ENCODE assay signal across 27 cellular contexts in the genomic region with DNA sequence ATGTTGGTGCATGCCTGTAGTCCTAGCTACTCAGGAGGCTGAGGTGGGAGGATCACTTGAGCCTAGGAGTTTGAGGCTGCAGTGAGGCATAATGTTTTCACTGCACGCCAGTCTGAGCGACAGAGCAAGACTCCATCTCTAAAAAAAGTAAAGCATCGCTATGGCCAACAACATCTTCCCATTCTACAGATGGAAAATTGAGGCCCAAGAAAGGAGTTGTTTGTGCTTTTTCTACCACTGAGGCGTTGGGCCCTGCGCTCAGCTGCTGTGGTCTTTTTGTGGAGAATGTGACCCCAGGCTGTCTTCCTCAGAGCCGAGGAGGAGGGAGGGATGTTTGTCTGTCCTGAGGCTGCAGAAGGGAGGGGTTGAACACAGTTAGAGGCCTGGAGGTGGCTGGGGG. TPM values are rescaled to one million over a fixed set of nuclear protein-coding genes. Genes with fewer than 3 reads are reported as not detected.
DNase-seq lines count a peak whose midpoint lies in the region; ATAC-seq, FAIRE-seq and TF ChIP-seq lines count a peak whose summit lies in the region.
"Had no signal": no experiment of that assay in that cellular context is flagged by ENCODE, and none has a peak within 500 bp of the region (broad histone marks: within the 10 kb centered on the region; RNA-seq: fewer than 3 reads in every experiment).

No MANE protein-coding gene starts in this region.

- H3K79me2 ChIP-seq in osteoblast (ENCODE audit: insufficient read depth, low read length): no peaks in the 10 kb centered on the region

- peak overlapping the region; percentile 100 for H2AFZ ChIP-seq in osteoblast (ENCODE audit: low read length)

- CTCF ChIA-PET in RWPE1 (lab: Yijun Ruan, JAX): no interaction called here

- H3K4me2 ChIP-seq in osteoblast (ENCODE audit: insufficient read depth, low read length): peak overlapping the region; percentile 89
- H3K4me2 ChIP-seq: smooth muscle cell had no signal

- no peak for TF ChIP-seq POLR2A in esophagus squamous epithelium (IDR thresholded peaks at IDR 0.05)

- WGBS in esophagus squamous epithelium, 2 donors: 76 to 82% methylated on average over 6 of the region's 6 CpGs

- H3K9me3 ChIP-seq in esophagus squamous epithelium (no peaks in the 10 kb centered on the region), osteoblast (ENCODE audit: low read depth, low read length) (no peaks in the 10 kb centered on the region), upper lobe of right lung (no peaks in the 10 kb centered on the region)
- H3K9me3 ChIP-seq: colonic mucosa, thoracic aorta had no signal

- H3K27me3 ChIP-seq in esophagus squamous epithelium: peaks cover 0 to 5% (median 0%) of the 10 kb centered on the region in 4 donors
- H3K27me3 ChIP-seq in osteoblast (ENCODE audit: insufficient read depth, low read length): no peaks in the 10 kb centered on the region
- H3K27me3 ChIP-seq in upper lobe of right lung: no peaks in the 10 kb centered on the region
- H3K27me3 ChIP-seq: colonic mucosa had no signal

- POLR2A ChIA-PET in RWPE1 (lab: Yijun Ruan, JAX; ENCODE audit: low non-redundant PET): no interaction called here

- intact Hi-C loops in esophagus squamous epithelium (cut with DNase I) (no loop called here), upper lobe of right lung (cut with DNase I) (no loop called here)

- no peaks in the 10 kb centered on the region for H3K36me3 ChIP-seq in esophagus squamous epithelium
- no peaks in the 10 kb centered on the region for H3K36me3 ChIP-seq in osteoblast (ENCODE audit: insufficient read depth, low read length)
- H3K36me3 ChIP-seq in upper lobe of right lung: no peaks in the 10 kb centered on the region
- H3K36me3 ChIP-seq: colonic mucosa, thoracic aorta had no signal

- ATAC-seq in upper lobe of right lung: no peak
- ATAC-seq: HCT116, left colon, SK-N-SH treated with all-trans-retinoic acid at 6 μM for 48 hours had no signal

- no peak overlapping the region for H3K4me3 ChIP-seq in esophagus squamous epithelium
- H3K4me3 ChIP-seq in osteoblast (ENCODE audit: insufficient read depth, low read length): peak overlapping the region; percentile 73
- H3K4me3 ChIP-seq in upper lobe of right lung: no peak overlapping the region
- H3K4me3 ChIP-seq: colonic mucosa, smooth muscle cell had no signal

- peaks cover 0 to 27% (median 0%) of the 10 kb centered on the region in 3 donors for H3K4me1 ChIP-seq in esophagus squamous epithelium
- peaks cover 13% of the 10 kb centered on the region for H3K4me1 ChIP-seq in osteoblast (ENCODE audit: insufficient read depth, low read length)
- H3K4me1 ChIP-seq in upper lobe of right lung: peaks cover 6% of the 10 kb centered on the region
- H3K4me1 ChIP-seq: colonic mucosa had no signal

- H3K27ac ChIP-seq in RWPE1 (peak overlapping the region; percentile 57), esophagus squamous epithelium (peak overlapping the region in 3 of 4 donors; percentile 16 to 79 (median 61)), osteoblast (ENCODE audit: low read depth, low read length) (peak overlapping the region; percentile 75), upper lobe of right lung (peak overlapping the region; percentile 36)
- H3K27ac ChIP-seq: colonic mucosa had no signal

- FAIRE-seq in urothelium cell line (lab: Jason Lieb, UNC): no peak
- FAIRE-seq: G401.6, TTC549 had no signal

- TF ChIP-seq CTCF in RWPE1 (conservative IDR thresholded peaks at IDR 0.05; ENCODE audit: low read depth): no peak
- TF ChIP-seq CTCF in esophagus squamous epithelium (IDR thresholded peaks at IDR 0.05): no peak
- TF ChIP-seq CTCF in osteoblast (IDR thresholded peaks at IDR 0.05; ENCODE audit: extremely low read depth, low read depth, low read length): no peak
- no peak for TF ChIP-seq CTCF in upper lobe of right lung (IDR thresholded peaks at IDR 0.05)

- no peaks in the 10 kb centered on the region for H4K20me1 ChIP-seq in osteoblast (ENCODE audit: insufficient read depth, low read length)

- DNase-seq in RWPE1 (ENCODE audit: low spot score) (no peak), esophagus squamous epithelium (lab: John Stamatoyannopoulos, UW) (no peak), osteoblast (ENCODE audit: insufficient read length, low spot score, missing footprints) (no peak), upper lobe of right lung (no peak), NAMALWA (ENCODE audit: low spot score) (no peak), cerebellum (ENCODE audit: low spot score) (no peak), urothelium cell line (ENCODE audit: low spot score) (no peak)
- DNase-seq: activated effector memory CD4-positive, alpha-beta T cell treated with anti-CD3 and anti-CD28 coated beads, Interleukin-2, amount 50 U/mL, for 16 hours; activated T-cell treated with anti-CD3 and anti-CD28 coated beads, Interleukin-2, amount 50 U/mL, for 24 hours; colonic mucosa; effector memory CD4-positive, alpha-beta T cell; left colon; mesenchymal stem cell; NCI-H1092 treated with DMSO at 0.1 percent for 48 hours; NCI-H1930; NCI-H526; PC-3; Right ventricle myocardium superior; stimulated activated CD4-positive, alpha-beta T cell treated with anti-CD3 and anti-CD28 coated beads, Interleukin-1b, Interleukin-23, amount 100 ng/mL, for 48 hours; stimulated activated naive CD4-positive, alpha-beta T cell treated with Interleukin-2 at 50 U/mL for 16 hours had no signal

RNA-seq across cellular contexts. Expression of a gene that starts 0.5 kb away (rescaled TPM):
- 1 to 10 TPM in 1 of 4 donors, under 1 TPM in 3; 0.21 to 1.3 (median 0.63) TPM for total RNA-seq in esophagus squamous epithelium
- 2.5 and 3.5 TPM in 2 replicates for total RNA-seq in osteoblast
- total RNA-seq in upper lobe of right lung: 3.5 TPM
- 0.18 TPM for total RNA-seq in cerebellum
- total RNA-seq: PC-3 had no signal

RNA-seq across cellular contexts. Expression of a gene that starts 17.6 kb away (rescaled TPM):
- 10 to 100 TPM; 10.7 to 20.8 (median 17.7) TPM for total RNA-seq in esophagus squamous epithelium
- 10.9 and 12.7 TPM in 2 replicates for total RNA-seq in osteoblast
- total RNA-seq in upper lobe of right lung: 15.8 TPM
- total RNA-seq in cerebellum: 16.5 TPM

RNA-seq across cellular contexts. Expression of a gene that starts 21.8 kb away (rescaled TPM):
- 1 to 10 TPM in 3 of 4 donors, under 1 TPM in 1; 0.87 to 3.2 (median 2.3) TPM for total RNA-seq in esophagus squamous epithelium
- total RNA-seq in osteoblast: 0.29 and 0.72 TPM in 2 replicates
- 58.9 TPM for total RNA-seq in upper lobe of right lung
- 0.54 TPM for total RNA-seq in cerebellum
- total RNA-seq: glomerular endothelial cell, PC-3 had no signal

RNA-seq across cellular contexts. Expression of a gene that starts 56.8 kb away (rescaled TPM):
- 1 to 10 TPM; 1.4 to 8.2 (median 3.5) TPM for total RNA-seq in esophagus squamous epithelium
- total RNA-seq in osteoblast: 2.5 and 4.4 TPM in 2 replicates
- 18.2 TPM for total RNA-seq in upper lobe of right lung
- 3.0 TPM for total RNA-seq in cerebellum

Comparison
In these comparisons a context has a peak if more than half of its experiments do, and no peak if none do; other contexts are left out.
1. RNA of a gene that starts 21.8 kb away (total RNA-seq): 58.9 TPM in upper lobe of right lung (single experiment); 0.87 to 3.2 TPM in esophagus squamous epithelium, 0.29 to 0.72 TPM in osteoblast and 0.54 TPM in cerebellum (single experiment); every median in the first group is over 10 times any median in the second.
2. Peak in every context shown above with its lines, with median percentiles within 50 percentile points of each other: H3K27ac ChIP-seq.